In the genomic region with DNA sequence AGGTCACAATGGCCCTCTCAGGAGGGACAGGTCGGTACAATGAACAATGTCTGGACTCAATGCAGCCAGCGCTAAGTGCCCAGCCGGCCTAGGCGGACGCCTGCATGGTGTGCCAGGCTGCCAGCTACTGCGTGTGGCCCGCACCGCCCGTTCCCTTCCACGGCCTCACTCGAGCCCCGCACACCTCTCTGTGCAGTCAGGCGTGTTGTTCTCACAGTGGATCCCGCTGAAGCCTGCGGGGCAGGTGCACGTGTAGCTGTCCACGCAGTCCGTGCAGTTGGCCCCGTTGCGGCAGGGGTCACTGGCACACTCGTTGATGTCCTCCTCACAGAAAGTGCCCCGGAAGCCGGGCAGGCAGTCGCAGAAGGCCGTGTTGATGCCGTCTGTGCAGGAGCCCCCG, we compare ENCODE assay signal across 23 cellular contexts.
"Had no signal": no experiment of that assay in that cellular context is flagged by ENCODE, and none has a peak within 500 bp of the region (broad histone marks: within the 10 kb centered on the region; RNA-seq: fewer than 3 reads in every experiment).

No MANE protein-coding gene starts in this region.

- H3K9me3 Mint-ChIP-seq: activated naive CD8-positive, alpha-beta T cell treated with anti-CD3 and anti-CD28 coated beads for 36 hours; immature natural killer cell; memory B cell; nephron progenitor cell had no signal

- DNase-seq: activated CD4-positive, alpha-beta T cell treated with anti-CD3 and anti-CD28 coated beads for 48 hours; activated naive CD8-positive, alpha-beta T cell treated with anti-CD3 and anti-CD28 coated beads for 36 hours; activated T-cell treated with anti-CD3 and anti-CD28 coated beads, Interleukin-2, amount 50 U/mL, for 1 hour; dermis blood vessel endothelial cell; effector memory CD4-positive, alpha-beta T cell; esophagus squamous epithelium; immature natural killer cell; left ventricle myocardium superior; nephron progenitor cell; occipital lobe; posterior cingulate gyrus; SIG-M5; small intestine; stimulated activated CD4-positive, alpha-beta T cell treated with anti-CD3 and anti-CD28 coated beads, Interleukin-15, amount 100 ng/mL, for 24 hours; stimulated activated CD4-positive, alpha-beta T cell treated with anti-CD3 and anti-CD28 coated beads, Interleukin-4, amount 100 ng/mL, for 1 hour; stimulated activated naive CD8-positive, alpha-beta T cell treated with anti-CD3 and anti-CD28 coated beads, Interleukin-15, Interleukin-2, amounts not matched to agents 100 U/mL and 50 U/mL, for 24 hours; transverse colon had no signal

- H3K27ac ChIP-seq: cardiac muscle cell had no signal

- FAIRE-seq: small intestine had no signal

- ATAC-seq: gastroesophageal sphincter; left ventricle myocardium superior; sciatic nerve; SK-N-SH treated with all-trans-retinoic acid at 6 μM for 48 hours; stimulated activated naive CD8-positive, alpha-beta T cell treated with anti-CD3 and anti-CD28 coated beads, Interleukin-15, Interleukin-2, amounts not matched to agents 100 U/mL and 50 U/mL, for 24 hours had no signal

- H3K27ac Mint-ChIP-seq: activated naive CD8-positive, alpha-beta T cell treated with anti-CD3 and anti-CD28 coated beads for 36 hours; immature natural killer cell; memory B cell; nephron progenitor cell had no signal

- H3K4me3 Mint-ChIP-seq: activated naive CD8-positive, alpha-beta T cell treated with anti-CD3 and anti-CD28 coated beads for 36 hours; immature natural killer cell; memory B cell; nephron progenitor cell had no signal

- H3K27me3 ChIP-seq: cardiac muscle cell, esophagus squamous epithelium, gastroesophageal sphincter, transverse colon, vagina had no signal

- H3K9me3 ChIP-seq: esophagus squamous epithelium, gastroesophageal sphincter, transverse colon, vagina had no signal

- H3K4me1 Mint-ChIP-seq: activated naive CD8-positive, alpha-beta T cell treated with anti-CD3 and anti-CD28 coated beads for 36 hours; memory B cell; nephron progenitor cell had no signal

- H3K4me3 ChIP-seq: cardiac muscle cell, esophagus squamous epithelium, gastroesophageal sphincter, transverse colon, vagina had no signal

- H3K4me1 ChIP-seq: transverse colon had no signal

- H3K27me3 Mint-ChIP-seq: activated naive CD8-positive, alpha-beta T cell treated with anti-CD3 and anti-CD28 coated beads for 36 hours; memory B cell had no signal
